ENCODE assay signal across 8 cellular contexts in genomic region chr11:62787005-62787759, GRCh38. TPM values are rescaled to one million over a fixed set of nuclear protein-coding genes. Genes with fewer than 3 reads are reported as not detected.
DNase-seq lines count a peak whose midpoint lies in the region; TF ChIP-seq lines count a peak whose summit lies in the region.

Gene TMEM179B (plus strand): TSS chr11:62787402. CDS start chr11:62787432, 30 bp downstream.

- no peaks in the 10 kb centered on the region for H3K27me3 Mint-ChIP-seq in activated naive CD4-positive, alpha-beta T cell treated with anti-CD3 and anti-CD28 coated beads for 36 hours (ENCODE audit: low read depth)

- H3K27ac ChIP-seq in HEK293 (ENCODE audit: extremely low read depth, low read depth, low read length) (peak within 1 kb of the TSS; percentile 76), temporal lobe (ENCODE audit: low read depth, low read length) (peak within 1 kb of the TSS; percentile 92)

- DNase-seq in GM04503 (ENCODE audit: low read depth) (peak; percentile 80), MV-4-11 (lab: John Stamatoyannopoulos, UW) (peak; percentile 97), SK-MEL-5 (ENCODE audit: low read depth, low spot score) (peak; percentile 94), germinal center (ENCODE audit: low spot score) (peak; percentile 94), occipital lobe (lab: John Stamatoyannopoulos, UW) (peak; percentile 95)
- peak; percentile 99 for DNase-seq in activated naive CD4-positive, alpha-beta T cell treated with anti-CD3 and anti-CD28 coated beads for 36 hours

- no peaks in the 10 kb centered on the region for H3K9me3 Mint-ChIP-seq in activated naive CD4-positive, alpha-beta T cell treated with anti-CD3 and anti-CD28 coated beads for 36 hours

- peak within 1 kb of the TSS; percentile 93 for H3K27ac Mint-ChIP-seq in activated naive CD4-positive, alpha-beta T cell treated with anti-CD3 and anti-CD28 coated beads for 36 hours

- in situ Hi-C loops in SK-MEL-5 (cut with HindIII; ENCODE audit: low pct_unique_long_range_greater_than_20kb, low sequenced_read_pairs): no loop called here

- peak within 1 kb of the TSS; percentile 87 for H3K4me3 ChIP-seq in HEK293 (ENCODE audit: low read depth, low read length)

- H3K9me3 ChIP-seq in HEK293 (ENCODE audit: control insufficient read depth, insufficient read depth, low read depth, low read length): no peaks in the 10 kb centered on the region

- H3K36me3 ChIP-seq in HEK293 (ENCODE audit: control insufficient read depth in 2 of 2, insufficient read depth in 1 of 2, low read length in 2 of 2): peaks cover 0 to 46% of the 10 kb centered on the region in 2 experiments; a peak in 1 of 3 replicates

- peaks cover 47% of the 10 kb centered on the region for H3K4me1 Mint-ChIP-seq in activated naive CD4-positive, alpha-beta T cell treated with anti-CD3 and anti-CD28 coated beads for 36 hours (ENCODE audit: low read depth)

- POLR2A ChIA-PET in HEK293 (lab: Yijun Ruan, JAX): interaction anchor here (0.5 to 5.6 kb wide), 37 partner anchors 10 to 373 kb away, joined by 3 to 54 read pairs (median 5); partner anchors contain the start of genes B3GAT3, C11orf98, CSKMT and EEF1G

- peak; percentile 97 for TF ChIP-seq CTCF in HEK293 (tag by site-specific recombination; IDR thresholded peaks at IDR 0.05)

- H3K4me1 ChIP-seq in HEK293 (ENCODE audit: control insufficient read depth, insufficient read depth, low read length): no peaks in the 10 kb centered on the region

- CTCF ChIA-PET in HEK293 (lab: Yijun Ruan, JAX): interaction anchor here (0.5 to 3.2 kb wide), 34 partner anchors 8 to 235 kb away, joined by 3 to 45 read pairs (median 4); partner anchors contain the start of genes HNRNPUL2, STX5, TAF6L and ZBTB3
- CTCF ChIA-PET in activated naive CD4-positive, alpha-beta T cell treated with anti-CD3 and anti-CD28 coated beads for 36 hours (lab: Charles Lee): interaction anchor here (0.5 to 3.9 kb wide), 28 partner anchors 9 to 236 kb away, joined by 3 to 53 read pairs (median 6); partner anchors contain the start of genes HNRNPUL2, NXF1, STX5 and TAF6L

- peaks cover 17% of the 10 kb centered on the region for H3K36me3 Mint-ChIP-seq in activated naive CD4-positive, alpha-beta T cell treated with anti-CD3 and anti-CD28 coated beads for 36 hours (ENCODE audit: low read depth)

- peak within 1 kb of the TSS; percentile 92 for H3K4me3 Mint-ChIP-seq in activated naive CD4-positive, alpha-beta T cell treated with anti-CD3 and anti-CD28 coated beads for 36 hours

- intact Hi-C loops in activated naive CD4-positive, alpha-beta T cell treated with anti-CD3 and anti-CD28 coated beads for 36 hours (cut with micrococcal nuclease): loop anchor here (1.0 to 5.0 kb wide), 10 partner anchors 16 to 235 kb away; partner anchors contain the start of genes NXF1, POLR2G, TAF6L and TTC9C

TF ChIP-seq in HEK293, 187 proteins besides CTCF, POLR2A, EP300 and RAD21 (continues in another document):
- TF ChIP-seq SCRT1 (tag by site-specific recombination; IDR thresholded peaks at IDR 0.05; ENCODE audit: borderline replicate concordance) (no peak), ZNF202 (tag by site-specific recombination; IDR thresholded peaks at IDR 0.05; ENCODE audit: borderline replicate concordance) (no peak), ZBTB17 (tag by site-specific recombination; IDR thresholded peaks at IDR 0.05) (peak; percentile 76), PRDM1 (tag by site-specific recombination; IDR thresholded peaks at IDR 0.05) (no peak), ZBTB1 (tag by site-specific recombination; IDR thresholded peaks at IDR 0.05) (no peak), ZNF223 (tag by site-specific recombination; IDR thresholded peaks at IDR 0.05) (no peak), ZNF48 (tag by site-specific recombination; IDR thresholded peaks at IDR 0.05) (no peak), ZNF140 (tag by site-specific recombination; IDR thresholded peaks at IDR 0.05) (no peak), ZNF501 (tag by site-specific recombination; IDR thresholded peaks at IDR 0.05) (peak; percentile 96), ZNF2 (tag by site-specific recombination; IDR thresholded peaks at IDR 0.05) (0 out of 2 replicates have a peak, but pooled peaks have one; percentile 77), ZFHX2 (tag by site-specific recombination; conservative IDR thresholded peaks at IDR 0.05) (peak; percentile 58; the same call in 1 of the 2 replicates), ZNF23 (tag by site-specific recombination; IDR thresholded peaks at IDR 0.05; ENCODE audit: borderline replicate concordance) (no peak), KLF17 (tag by site-specific recombination; IDR thresholded peaks at IDR 0.05) (peak; percentile 66), ZNF510 (tag by site-specific recombination; IDR thresholded peaks at IDR 0.05; ENCODE audit: insufficient replicate concordance) (no peak), KLF10 (tag by site-specific recombination; IDR thresholded peaks at IDR 0.05) (peak; percentile 50; the same call in 1 of the 2 replicates), ZNF514 (tag by site-specific recombination; IDR thresholded peaks at IDR 0.05) (no peak), MEIS1 (CRISPR knock-in tag; IDR thresholded peaks at IDR 0.05; ENCODE audit: borderline replicate concordance) (no peak), ZNF549 (tag by site-specific recombination; IDR thresholded peaks at IDR 0.05) (no peak), ZNF830 (tag by site-specific recombination; IDR thresholded peaks at IDR 0.05; ENCODE audit: low read depth) (no peak), ZNF133 (tag by site-specific recombination; IDR thresholded peaks at IDR 0.05) (no peak), ZNF660 (tag by site-specific recombination; IDR thresholded peaks at IDR 0.05) (no peak; the same call in 1 of the 2 replicates), RBAK (tag by site-specific recombination; IDR thresholded peaks at IDR 0.05) (no peak), ZNF416 (tag by site-specific recombination; IDR thresholded peaks at IDR 0.05) (no peak), ZFP37 (tag by site-specific recombination; IDR thresholded peaks at IDR 0.05) (peak; percentile 88)
- TF ChIP-seq, protein P1, sequence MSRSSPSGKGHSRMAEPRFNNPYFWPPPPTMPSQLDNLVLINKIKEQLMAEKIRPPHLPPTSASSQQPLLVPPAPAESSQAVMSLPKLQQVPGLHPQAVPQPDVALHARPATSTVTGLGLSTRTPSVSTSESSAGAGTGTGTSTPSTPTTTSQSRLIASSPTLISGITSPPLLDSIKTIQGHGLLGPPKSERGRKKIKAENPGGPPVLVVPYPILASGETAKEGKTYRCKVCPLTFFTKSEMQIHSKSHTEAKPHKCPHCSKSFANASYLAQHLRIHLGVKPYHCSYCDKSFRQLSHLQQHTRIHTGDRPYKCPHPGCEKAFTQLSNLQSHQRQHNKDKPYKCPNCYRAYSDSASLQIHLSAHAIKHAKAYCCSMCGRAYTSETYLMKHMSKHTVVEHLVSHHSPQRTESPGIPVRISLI (tag by site-specific recombination; IDR thresholded peaks at IDR 0.05): no peak
- TF ChIP-seq, protein P2, sequence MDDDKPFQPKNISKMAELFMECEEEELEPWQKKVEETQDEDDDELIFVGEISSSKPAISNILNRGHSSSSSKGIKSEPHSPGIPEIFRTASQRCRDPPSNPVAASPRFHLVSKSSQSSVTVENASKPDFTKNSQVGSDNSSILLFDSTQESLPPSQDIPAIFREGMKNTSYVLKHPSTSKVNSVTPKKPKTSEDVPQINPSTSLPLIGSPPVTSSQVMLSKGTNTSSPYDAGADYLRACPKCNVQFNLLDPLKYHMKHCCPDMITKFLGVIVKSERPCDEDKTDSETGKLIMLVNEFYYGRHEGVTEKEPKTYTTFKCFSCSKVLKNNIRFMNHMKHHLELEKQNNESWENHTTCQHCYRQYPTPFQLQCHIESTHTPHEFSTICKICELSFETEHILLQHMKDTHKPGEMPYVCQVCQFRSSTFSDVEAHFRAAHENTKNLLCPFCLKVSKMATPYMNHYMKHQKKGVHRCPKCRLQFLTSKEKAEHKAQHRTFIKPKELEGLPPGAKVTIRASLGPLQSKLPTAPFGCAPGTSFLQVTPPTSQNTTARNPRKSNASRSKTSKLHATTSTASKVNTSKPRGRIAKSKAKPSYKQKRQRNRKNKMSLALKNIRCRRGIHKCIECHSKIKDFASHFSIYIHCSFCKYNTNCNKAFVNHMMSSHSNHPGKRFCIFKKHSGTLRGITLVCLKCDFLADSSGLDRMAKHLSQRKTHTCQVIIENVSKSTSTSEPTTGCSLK (tag by site-specific recombination; IDR thresholded peaks at IDR 0.05): no peak
- TF ChIP-seq, protein P3, sequence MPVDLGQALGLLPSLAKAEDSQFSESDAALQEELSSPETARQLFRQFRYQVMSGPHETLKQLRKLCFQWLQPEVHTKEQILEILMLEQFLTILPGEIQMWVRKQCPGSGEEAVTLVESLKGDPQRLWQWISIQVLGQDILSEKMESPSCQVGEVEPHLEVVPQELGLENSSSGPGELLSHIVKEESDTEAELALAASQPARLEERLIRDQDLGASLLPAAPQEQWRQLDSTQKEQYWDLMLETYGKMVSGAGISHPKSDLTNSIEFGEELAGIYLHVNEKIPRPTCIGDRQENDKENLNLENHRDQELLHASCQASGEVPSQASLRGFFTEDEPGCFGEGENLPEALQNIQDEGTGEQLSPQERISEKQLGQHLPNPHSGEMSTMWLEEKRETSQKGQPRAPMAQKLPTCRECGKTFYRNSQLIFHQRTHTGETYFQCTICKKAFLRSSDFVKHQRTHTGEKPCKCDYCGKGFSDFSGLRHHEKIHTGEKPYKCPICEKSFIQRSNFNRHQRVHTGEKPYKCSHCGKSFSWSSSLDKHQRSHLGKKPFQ (tag by site-specific recombination; IDR thresholded peaks at IDR 0.05): no peak

RNA-seq across cellular contexts. Expression of gene TMEM179B, which starts in this region (rescaled TPM):
- total RNA-seq in SK-MEL-5 (2014; rRNA removed; shearing (Covaris generic)): 83.6 and 95.0 TPM in 2 replicates
- 106 and 151 TPM in 2 replicates for polyA plus RNA-seq in SK-MEL-5 (2015; cell fraction: cytosol; rRNA removed)
- 37.7 and 43.5 TPM in 2 replicates for polyA plus RNA-seq in SK-MEL-5 (2015; cell fraction: nucleus; rRNA removed)
- 10 to 100 TPM; 13.9 to 15.2 TPM for total RNA-seq in activated naive CD4-positive, alpha-beta T cell treated with anti-CD3 and anti-CD28 coated beads for 36 hours
- total RNA-seq in occipital lobe (20.9 TPM), temporal lobe (8.4 TPM)

Comparison
In these comparisons a context has a peak if more than half of its experiments do, and no peak if none do; other contexts are left out.
1. Peak in every context shown above with its lines: DNase-seq, H3K4me3 ChIP-seq and H3K27ac ChIP-seq.